ENCODE assay signal across 14 cellular contexts in the genomic region with DNA sequence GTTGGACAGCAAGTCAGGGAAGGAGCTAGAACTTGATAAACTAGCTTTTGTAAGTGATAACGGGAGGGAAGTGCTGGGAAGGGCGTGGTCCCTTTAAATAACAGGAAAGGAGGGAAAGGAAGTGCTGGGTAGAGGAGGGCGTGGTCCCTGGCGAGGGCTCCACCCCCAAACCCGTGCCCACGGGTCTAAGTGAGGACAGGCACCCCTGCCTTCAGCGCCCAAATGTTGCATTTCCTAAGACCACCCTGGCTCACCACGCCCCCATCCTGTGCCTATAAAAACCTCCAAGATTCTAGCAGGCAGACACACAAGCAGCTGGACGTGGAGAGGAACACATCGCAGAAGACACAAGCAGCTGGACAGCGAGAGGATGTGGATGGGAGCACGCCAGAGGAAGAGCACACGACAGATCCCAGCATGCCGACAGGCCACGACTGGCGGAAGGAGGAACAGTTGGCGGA. TPM values are rescaled to one million over a fixed set of nuclear protein-coding genes. Genes with fewer than 3 reads are reported as not detected.
DNase-seq lines count a peak whose midpoint lies in the region; ATAC-seq, FAIRE-seq and TF ChIP-seq lines count a peak whose summit lies in the region.
"Had no signal": no experiment of that assay in that cellular context is flagged by ENCODE, and none has a peak within 500 bp of the region (broad histone marks: within the 10 kb centered on the region; RNA-seq: fewer than 3 reads in every experiment).

No MANE protein-coding gene starts in this region.

- H3K36me3 Mint-ChIP-seq in natural killer cell treated with Interleukin-12 subunit alpha and Interleukin-12 subunit beta and Interleukin-15 and Interleukin-18, amount 100 ng/mL, for 72 hours, result no peaks in the 10 kb centered on the region
- no peaks in the 10 kb centered on the region for H3K36me3 Mint-ChIP-seq in natural killer cell

- POLR2A ChIA-PET in H1 (lab: Charles Lee; ENCODE audit: partially characterized antibody), result interaction anchor here (0.6 kb wide), 1 partner anchor 902 kb away, joined by 3 read pairs; no protein-coding TSS in a partner anchor

- H4K8ac ChIP-seq in H1 (ENCODE audit: extremely low read depth, insufficient read depth, low read length), result no peak overlapping the region

- no peak for DNase-seq in natural killer cell treated with Interleukin-12 subunit alpha and Interleukin-12 subunit beta and Interleukin-15 and Interleukin-18, amount 100 ng/mL, for 72 hours (ENCODE audit: low spot score)
- DNase-seq in natural killer cell (no peak), NCI-H524 treated with DMSO at 0.1 percent for 48 hours (lab: John Stamatoyannopoulos, UW) (peak; percentile 15), H1 (ENCODE audit: low read depth in 1 of 2, low spot score in 2 of 2) (no peak), hypothalamus (lab: John Stamatoyannopoulos, UW) (no peak)
- DNase-seq in stimulated activated CD4-positive, alpha-beta T cell treated with anti-CD3 and anti-CD28 coated beads, Interleukin-2, amount 100 ng/mL, for 24 hours, result no peak
- DNase-seq in central memory CD4-positive, alpha-beta T cell, result no peak
- DNase-seq: activated T-cell treated with anti-CD3 and anti-CD28 coated beads for 4 hours; foreskin melanocyte; NCI-H1092 treated with DMSO at 0.1 percent for 48 hours; NCI-H526; stimulated activated naive CD8-positive, alpha-beta T cell treated with anti-CD3 and anti-CD28 coated beads, Interleukin-15, Interleukin-2, amounts not matched to agents 100 U/mL and 50 U/mL, for 24 hours had no signal

- no peaks in the 10 kb centered on the region for H3K27me3 ChIP-seq in H1 (replicated peaks in 1 of 4; ENCODE audit: control insufficient read depth in 3 of 4, extremely low read depth in 1 of 4, insufficient read depth in 3 of 4, low read length in 3 of 4)

- TF ChIP-seq POLR2A in H1 (IDR thresholded peaks at IDR 0.05; ENCODE audit: control extremely low read depth in 1 of 2, low read depth in 2 of 2, low read length in 2 of 2) (no peak), GM18505 (IDR thresholded peaks at IDR 0.05; ENCODE audit: borderline replicate concordance, extremely low read depth, insufficient read depth, insufficient read length) (no peak)

- H3K4me2 ChIP-seq in H1 (ENCODE audit: insufficient read depth in 1 of 2, low read depth in 2 of 2, low read length in 2 of 2), result no peak overlapping the region

- no peaks in the 10 kb centered on the region for H3K79me1 ChIP-seq in H1 (ENCODE audit: low read depth, low read length)

- H3K4me1 ChIP-seq in H1 (replicated peaks in 1 of 4; ENCODE audit: control insufficient read depth in 3 of 4, insufficient read depth in 4 of 4, low read length in 3 of 4), result no peaks in the 10 kb centered on the region

- intact Hi-C loops in natural killer cell (cut with micrococcal nuclease), result loop anchor here (10.0 kb wide), 1 partner anchor 520 kb away; no protein-coding TSS in a partner anchor

- ATAC-seq in natural killer cell treated with Interleukin-12 subunit alpha and Interleukin-12 subunit beta and Interleukin-15 and Interleukin-18, amount 100 ng/mL, for 72 hours, result peak in 1 of 2 donors; percentile 40
- no peak for ATAC-seq in natural killer cell
- ATAC-seq in GM18505 (IDR thresholded peaks at IDR 0.05; ENCODE audit: unreplicated experiment), result no peak
- ATAC-seq: stimulated activated naive CD8-positive, alpha-beta T cell treated with anti-CD3 and anti-CD28 coated beads, Interleukin-15, Interleukin-2, amounts not matched to agents 100 U/mL and 50 U/mL, for 24 hours had no signal

- no peak overlapping the region for H3K56ac ChIP-seq in H1 (replicated peaks; ENCODE audit: insufficient read length, low read depth, low read length)

- no peak overlapping the region for H3K14ac ChIP-seq in H1 (ENCODE audit: insufficient read length)

- 0 out of 2 replicates have a peak overlapping the region, but pooled peaks have one; percentile 41 for H2BK20ac ChIP-seq in H1 (ENCODE audit: low read length)

- CTCF ChIA-PET in H1 (lab: Charles Lee; ENCODE audit: partially characterized antibody), result interaction anchor here (0.6 to 4.3 kb wide), 15 partner anchors 12 to 705 kb away, joined by 3 to 24 read pairs (median 3); no protein-coding TSS in a partner anchor

- H4K91ac ChIP-seq in H1 (replicated peaks; ENCODE audit: insufficient read length, low read length), result no peak overlapping the region

- no peak overlapping the region for H2BK120ac ChIP-seq in H1 (replicated peaks; ENCODE audit: low read depth, low read length)

- no peaks in the 10 kb centered on the region for H3K9me3 Mint-ChIP-seq in natural killer cell treated with Interleukin-12 subunit alpha and Interleukin-12 subunit beta and Interleukin-15 and Interleukin-18, amount 100 ng/mL, for 72 hours
- no peaks in the 10 kb centered on the region for H3K9me3 Mint-ChIP-seq in natural killer cell

- H2BK15ac ChIP-seq in H1 (ENCODE audit: low read length), result no peak overlapping the region

- H3K4me1 Mint-ChIP-seq in natural killer cell treated with Interleukin-12 subunit alpha and Interleukin-12 subunit beta and Interleukin-15 and Interleukin-18, amount 100 ng/mL, for 72 hours (ENCODE audit: low read depth in 2 of 2), result peaks cover 0 to 4% of the 10 kb centered on the region in 2 donors
- H3K4me1 Mint-ChIP-seq in natural killer cell, result peaks cover 7 to 11% of the 10 kb centered on the region in 2 donors

- no peak overlapping the region for H2BK5ac ChIP-seq in H1 (ENCODE audit: low read depth, low read length)

- TF ChIP-seq RAD21 in H1 (IDR thresholded peaks at IDR 0.05 in 1 of 2, conservative IDR thresholded peaks at IDR 0.05 in 1 of 2; ENCODE audit: low read depth in 2 of 2, low read length in 2 of 2), result no peak

- FAIRE-seq in H1 (lab: Jason Lieb, UNC), result no peak
- FAIRE-seq: islet of Langerhans had no signal

- H3K4me3 ChIP-seq in H1 (ENCODE audit: extremely low read depth in 1 of 4, insufficient read depth in 2 of 4, low read depth in 3 of 4, low read length in 4 of 4), result no peak overlapping the region

- H3K27ac Mint-ChIP-seq in natural killer cell treated with Interleukin-12 subunit alpha and Interleukin-12 subunit beta and Interleukin-15 and Interleukin-18, amount 100 ng/mL, for 72 hours, result no peak overlapping the region
- H3K27ac Mint-ChIP-seq in natural killer cell, result peak overlapping the region in 1 of 2 donors; percentile 48

- peak overlapping the region; percentile 18 for H3K4me3 Mint-ChIP-seq in natural killer cell treated with Interleukin-12 subunit alpha and Interleukin-12 subunit beta and Interleukin-15 and Interleukin-18, amount 100 ng/mL, for 72 hours
- no peak overlapping the region for H3K4me3 Mint-ChIP-seq in natural killer cell

- no peak overlapping the region for H4K5ac ChIP-seq in H1 (ENCODE audit: insufficient read length, low read depth, low read length)

- no peak overlapping the region for H2BK12ac ChIP-seq in H1 (ENCODE audit: low read depth, low read length)

- 92% methylated on average over 17 of the region's 17 CpGs; no CpG with 5 or more reads in 1 of the 2 experiments for WGBS in H1 (ENCODE audit: extremely low coverage in 1 of 2, insufficient coverage in 1 of 2, insufficient read length in 1 of 2, insufficient replicate concordance in 2 of 2, low coverage in 1 of 2, low lambda C conversion rate in 2 of 2, missing lambda C conversion rate in 1 of 2), 2 experiments

- peaks cover 2 to 4% of the 10 kb centered on the region in 2 experiments; a peak in 1 of 4 replicates for H3K9me3 ChIP-seq in H1 (ENCODE audit: insufficient read depth in 2 of 2, low read depth in 1 of 2, low read length in 1 of 2)

- H2AFZ ChIP-seq in H1 (ENCODE audit: low read length), result no peak overlapping the region

- no peak overlapping the region for H3K27ac ChIP-seq in H1 (ENCODE audit: low read depth, low read length)

- no peak overlapping the region for H3K18ac ChIP-seq in H1 (ENCODE audit: extremely low read depth, low read length)

- H3K27me3 Mint-ChIP-seq in natural killer cell treated with Interleukin-12 subunit alpha and Interleukin-12 subunit beta and Interleukin-15 and Interleukin-18, amount 100 ng/mL, for 72 hours, result peaks cover 0 to 3% of the 10 kb centered on the region in 2 donors
- peaks cover 3 to 26% of the 10 kb centered on the region in 2 donors for H3K27me3 Mint-ChIP-seq in natural killer cell (ENCODE audit: low read depth in 2 of 2)

- no peaks in the 10 kb centered on the region for H3K23me2 ChIP-seq in H1 (ENCODE audit: low read depth, low read length)

- no peaks in the 10 kb centered on the region for H3K79me2 ChIP-seq in H1 (ENCODE audit: control insufficient read depth in 1 of 2, insufficient read depth in 2 of 2, low read length in 2 of 2)

- no peak overlapping the region for H3K9ac ChIP-seq in H1 (replicated peaks in 1 of 4; ENCODE audit: extremely low read depth in 1 of 4, low read depth in 3 of 4, low read length in 3 of 4)

- H4K20me1 ChIP-seq in H1 (replicated peaks in 1 of 2; ENCODE audit: control insufficient read depth in 1 of 2, insufficient read depth in 2 of 2, low read length in 2 of 2), result no peaks in the 10 kb centered on the region

- no peak overlapping the region for H3K23ac ChIP-seq in H1 (ENCODE audit: insufficient read length)

- no peak for TF ChIP-seq EP300 in H1 (IDR thresholded peaks at IDR 0.05; ENCODE audit: borderline replicate concordance in 1 of 2, low read depth in 2 of 2, low read length in 2 of 2)

- H3K36me3 ChIP-seq in H1 (ENCODE audit: control insufficient read depth in 2 of 4, insufficient read depth in 4 of 4, low read length in 3 of 4), result no peaks in the 10 kb centered on the region

- TF ChIP-seq CTCF in natural killer cell (IDR thresholded peaks at IDR 0.05) (no peak), H1 (IDR thresholded peaks at IDR 0.05; ENCODE audit: control extremely low read depth in 1 of 3, insufficient read depth in 1 of 3, low read depth in 1 of 3, low read length in 3 of 3) (no peak)

- H3K4ac ChIP-seq in H1 (replicated peaks; ENCODE audit: insufficient read length, low read depth, low read length), result no peak overlapping the region

- no peak overlapping the region for H2AK5ac ChIP-seq in H1 (ENCODE audit: low read depth, low read length)

TF ChIP-seq in H1, 55 proteins besides CTCF, POLR2A, EP300 and RAD21 (continues in another document):
- no peak for TF ChIP-seq RFX5 (IDR thresholded peaks at IDR 0.05; ENCODE audit: borderline replicate concordance, low read depth, low read length)
- no peak for TF ChIP-seq ASH2L (IDR thresholded peaks at IDR 0.05; ENCODE audit: low read length)
- no peak for TF ChIP-seq KDM1A (IDR thresholded peaks at IDR 0.05; ENCODE audit: borderline replicate concordance, low read length)

RNA-seq across cellular contexts. Expression of a gene that starts 58.5 kb away (rescaled TPM):
- total RNA-seq in natural killer cell treated with Interleukin-12 subunit alpha and Interleukin-12 subunit beta and Interleukin-15 and Interleukin-18, amount 100 ng/mL, for 72 hours, result not detected
- total RNA-seq in natural killer cell, result not detected
- total RNA-seq in H1 (2021; fragmentation: NEBNext Ultra II Directional; extraction: Animal tissue kit (Norgen Biotek cat#: 25700)), result not detected in 2 replicates
- polyA plus RNA-seq in H1 (2011; rRNA removed), result not detected in 2 replicates
- polyA plus RNA-seq in H1 (2011; cell fraction: cytosol; rRNA removed), result not detected
- not detected for polyA plus RNA-seq in H1 (2011; cell fraction: nucleus; rRNA removed)
- polyA plus RNA-seq in H1 (2012, experiment 1 of 2), result not detected in 4 replicates
- not detected for polyA plus RNA-seq in H1 (2012, experiment 2 of 2)
- 0.06 TPM for polyA plus RNA-seq in H1 (2013, experiment 1 of 2)
- polyA plus RNA-seq in H1 (2013, experiment 2 of 2), result 0.02 TPM
- not detected in 2 replicates for polyA minus RNA-seq in H1 (2011; rRNA and poly(A)+ RNA removed)
- not detected for polyA minus RNA-seq in H1 (2011; cell fraction: cytosol; rRNA and poly(A)+ RNA removed)
- polyA minus RNA-seq in H1 (2011; cell fraction: nucleus; rRNA and poly(A)+ RNA removed), result not detected
